ENCODE assay signal across 15 cellular contexts in genomic region chr7:73301108-73301507, GRCh38. TPM values are rescaled to one million over a fixed set of nuclear protein-coding genes. Genes with fewer than 3 reads are reported as not detected.
A peak's percentile ranks its signal among the peaks of the same experiment; 100 is the strongest.
DNase-seq lines count a peak whose midpoint lies in the region; ATAC-seq and TF ChIP-seq lines count a peak whose summit lies in the region.
"Not testable (repeated sequence)": the region's sequence is repeated elsewhere in the genome, so short reads cannot be mapped to it uniquely, and the experiment has no call there.
"Had no signal": no experiment of that assay in that cellular context is flagged by ENCODE, and none has a peak within 500 bp of the region (broad histone marks: within the 10 kb centered on the region; RNA-seq: fewer than 3 reads in every experiment).

No MANE protein-coding gene starts in this region.

- H3K27me3 ChIP-seq in HCT116 (ENCODE audit: insufficient read depth, low read length); PC-3 (ENCODE audit: low read length); foreskin keratinocyte; left lung; upper lobe of right lung: not testable (repeated sequence)

- RAD21 ChIA-PET in HCT116 (lab: Charles Lee; ENCODE audit: low non-redundant PET in 1 of 2, low total read pairs in 2 of 2, uncharacterized antibody in 2 of 2, unreplicated experiment in 2 of 2), result not testable (repeated sequence)

- H3K9me3 ChIP-seq in HCT116 (ENCODE audit: control insufficient read depth in 1 of 2, insufficient read depth in 1 of 2, low read depth in 1 of 2, low read length in 2 of 2); PC-3 (ENCODE audit: low read length); left lung; upper lobe of right lung: not testable (repeated sequence)

- TF ChIP-seq POLR2A in HCT116 (IDR thresholded peaks at IDR 0.05; ENCODE audit: borderline replicate concordance, extremely low read depth, insufficient read depth, insufficient read length), result not testable (repeated sequence)

- TF ChIP-seq CTCF in 22Rv1 (IDR thresholded peaks at IDR 0.05), result peak; percentile 57
- peak in 2 of 3 experiments; percentile 3 to 14; a peak in 1 of 6 replicates for TF ChIP-seq CTCF in HCT116 (IDR thresholded peaks at IDR 0.05 in 2 of 3, conservative IDR thresholded peaks at IDR 0.05 in 1 of 3; ENCODE audit: borderline replicate concordance in 1 of 3, insufficient read depth in 1 of 3, low read depth in 2 of 3, low read length in 2 of 3)
- not testable (repeated sequence) for TF ChIP-seq CTCF in PC-3 (conservative IDR thresholded peaks at IDR 0.05; ENCODE audit: low read depth, low read length); left lung (IDR thresholded peaks at IDR 0.05); upper lobe of right lung (IDR thresholded peaks at IDR 0.05)
- peak; percentile 32 for TF ChIP-seq CTCF in foreskin keratinocyte (conservative IDR thresholded peaks at IDR 0.05)
- TF ChIP-seq CTCF in osteocyte (IDR thresholded peaks at IDR 0.05), result peak; percentile 12

- not testable (repeated sequence) for H3K79me2 ChIP-seq in HCT116 (ENCODE audit: insufficient read depth, low read length); PC-3 (ENCODE audit: low read length)

- H2AFZ ChIP-seq in HCT116 (ENCODE audit: low read depth, low read length, poor library complexity, severe bottlenecking); PC-3 (ENCODE audit: low read length): not testable (repeated sequence)

- H3K9me2 ChIP-seq in HCT116 (ENCODE audit: insufficient read depth); PC-3 (replicated peaks; ENCODE audit: low read length): not testable (repeated sequence)

- H3K4me3 ChIP-seq in HCT116 (replicated peaks in 1 of 2; ENCODE audit: low read depth in 1 of 2, low read length in 2 of 2); PC-3 (ENCODE audit: low read length); left lung; upper lobe of right lung: not testable (repeated sequence)

- POLR2A ChIA-PET in HCT116 (lab: Charles Lee); PC-3 (lab: Charles Lee; ENCODE audit: unreplicated experiment): not testable (repeated sequence)

- H3K27me3 Mint-ChIP-seq in osteocyte (ENCODE audit: unreplicated experiment), result not testable (repeated sequence)

- not testable (repeated sequence) for H3K4me3 Mint-ChIP-seq in osteocyte (ENCODE audit: unreplicated experiment)

- H3K4me1 ChIP-seq in HCT116 (ENCODE audit: control insufficient read depth in 1 of 2, insufficient read depth in 2 of 2, low read length in 2 of 2); PC-3 (ENCODE audit: insufficient read depth, low read length); foreskin keratinocyte; left lung; upper lobe of right lung: not testable (repeated sequence)

- not testable (repeated sequence) for H3K4me2 ChIP-seq in HCT116 (ENCODE audit: low read length); PC-3 (ENCODE audit: low read length)

- intact Hi-C loops in HCT116 (cut with micrococcal nuclease); PC-3 (cut with micrococcal nuclease); left lung (cut with DNase I); upper lobe of right lung (cut with DNase I): not testable (repeated sequence)

- TF ChIP-seq RAD21 in HCT116 (IDR thresholded peaks at IDR 0.05; ENCODE audit: low read depth), result not testable (repeated sequence)

- not testable (repeated sequence) for H3K9me3 Mint-ChIP-seq in osteocyte (ENCODE audit: unreplicated experiment)

- not testable (repeated sequence) for H3K9ac ChIP-seq in HCT116 (ENCODE audit: low read length); PC-3 (ENCODE audit: low read length)

- not testable (repeated sequence) for H4K20me1 ChIP-seq in HCT116 (ENCODE audit: insufficient read depth); PC-3 (ENCODE audit: low read length)

- H3F3A ChIP-seq in PC-3 (ENCODE audit: low read length, unreplicated experiment), result not testable (repeated sequence)

- ATAC-seq in HCT116 (peak; percentile 83), PC-3 (peak; percentile 55), foreskin keratinocyte (peak; percentile 31), left lung (peak; percentile 43), upper lobe of right lung (peak; percentile 47)

- DNase-seq in HCT116 (ENCODE audit: low read depth, low spot score); PC-3; foreskin keratinocyte; left lung; upper lobe of right lung: not testable (repeated sequence)
- DNase-seq in activated CD8-positive, alpha-beta memory T cell treated with anti-CD3 and anti-CD28 coated beads for 24 hours, result peak; percentile 24
- DNase-seq in osteocyte (ENCODE audit: extremely low spot score, unreplicated experiment), result peak; percentile 10

- H3K27ac ChIP-seq in 22Rv1; HCT116 (ENCODE audit: low read depth, low read length); PC-3 (ENCODE audit: low read length); foreskin keratinocyte; left lung; upper lobe of right lung: not testable (repeated sequence)

- not testable (repeated sequence) for H3K4me1 Mint-ChIP-seq in osteocyte (ENCODE audit: unreplicated experiment)

- not testable (repeated sequence) for H3K27ac Mint-ChIP-seq in osteocyte (ENCODE audit: unreplicated experiment)

- not testable (repeated sequence) for BruUV-seq in HCT116 (replicated peaks; lab: Mats Ljungman, UMichigan); PC-3 (replicated peaks; lab: Mats Ljungman, UMichigan)

- not testable (repeated sequence) for H3K36me3 Mint-ChIP-seq in osteocyte (ENCODE audit: unreplicated experiment)

- CTCF ChIA-PET in HCT116 (lab: Charles Lee); PC-3 (lab: Charles Lee): not testable (repeated sequence)

- H3K36me3 ChIP-seq in HCT116 (ENCODE audit: control insufficient read depth in 1 of 2, insufficient read depth in 2 of 2, low read length in 2 of 2) (peaks cover 3 to 11% of the 10 kb centered on the region in 2 experiments; a peak in 2 of 4 replicates), left lung (peaks cover 0 to 34% of the 10 kb centered on the region in 2 donors), upper lobe of right lung (peaks cover 20% of the 10 kb centered on the region)
- H3K36me3 ChIP-seq in PC-3 (ENCODE audit: low read depth, low read length), result not testable (repeated sequence)

RNA-seq across cellular contexts. Expression of gene NSUN5, which starts 7.5 kb away (rescaled TPM):
- total RNA-seq in HCT116 (2021; ENCODE audit: unreplicated experiment) (70.4 TPM), PC-3 (2014; rRNA removed) (36.0 and 51.6 TPM in 2 replicates), foreskin keratinocyte (31.1 and 34.0 TPM in 2 replicates), left lung (10 to 100 TPM; 23.4 to 26.0 TPM), osteocyte (16.8 and 22.6 TPM in 2 replicates), upper lobe of right lung (22.4 TPM)
- polyA plus RNA-seq in HCT116 (2012), result 57.6 and 61.6 TPM in 2 replicates
- polyA plus RNA-seq in foreskin keratinocyte, result 40.4 and 41.8 TPM in 2 replicates

RNA-seq across cellular contexts. Expression of gene TRIM50, which starts 26.8 kb away (rescaled TPM):
- total RNA-seq in HCT116 (2021; ENCODE audit: unreplicated experiment), result not detected
- 0.04 TPM in 1 of 2 replicates, not detected in the other for polyA plus RNA-seq in HCT116 (2012)
- total RNA-seq in PC-3 (2014; rRNA removed), result not detected in 2 replicates
- total RNA-seq in foreskin keratinocyte, result not detected in 2 replicates
- polyA plus RNA-seq in foreskin keratinocyte, result not detected in 2 replicates
- total RNA-seq in left lung, result under 1 TPM; 0.34 to 0.38 TPM
- not detected in 2 replicates for total RNA-seq in osteocyte
- total RNA-seq in upper lobe of right lung, result 0.20 TPM
- total RNA-seq: Calu3; CD8-positive, alpha-beta memory T cell; GM23248; MCF 10A; RPMI7951 had no signal
- polyA plus RNA-seq: AG04450; CD8-positive, alpha-beta memory T cell; GM23248; IgD-negative memory B cell had no signal

RNA-seq across cellular contexts. Expression of gene FKBP6, which starts 26.9 kb away (rescaled TPM):
- total RNA-seq in HCT116 (2021; ENCODE audit: unreplicated experiment), result not detected
- polyA plus RNA-seq in HCT116 (2012), result 0.05 TPM in 1 of 2 replicates, not detected in the other
- total RNA-seq in PC-3 (2014; rRNA removed), result not detected in 2 replicates
- not detected in 2 replicates for total RNA-seq in foreskin keratinocyte
- 0.07 TPM in 1 of 2 replicates, not detected in the other for polyA plus RNA-seq in foreskin keratinocyte
- under 1 TPM in 1 of 2 donors, not detected in 1; 0.18 TPM for total RNA-seq in left lung
- not detected in 2 replicates for total RNA-seq in osteocyte
- total RNA-seq in upper lobe of right lung, result not detected
- total RNA-seq: Calu3; CD8-positive, alpha-beta memory T cell; GM23248; MCF 10A; RPMI7951 had no signal
- polyA plus RNA-seq: AG04450; CD8-positive, alpha-beta memory T cell; GM23248; IgD-negative memory B cell had no signal

Comparison
In these comparisons a context has a peak if more than half of its experiments do, and no peak if none do; other contexts are left out.
1. ATAC-seq: peak in every context shown above with its lines; median percentile 83 in HCT116; 55 in PC-3; 47 in upper lobe of right lung; 43 in left lung; 31 in foreskin keratinocyte.